Comparison of ENCODE assay signal across 1 cellular context in genomic region chr2:207633686-207634085, GRCh38.
TF ChIP-seq lines count a peak whose summit lies in the region.

No MANE protein-coding gene starts in this region.

TF ChIP-seq in IMR-90, 13 proteins besides CTCF, POLR2A, EP300 and RAD21 (continued from another document):
- TF ChIP-seq, protein P1, sequence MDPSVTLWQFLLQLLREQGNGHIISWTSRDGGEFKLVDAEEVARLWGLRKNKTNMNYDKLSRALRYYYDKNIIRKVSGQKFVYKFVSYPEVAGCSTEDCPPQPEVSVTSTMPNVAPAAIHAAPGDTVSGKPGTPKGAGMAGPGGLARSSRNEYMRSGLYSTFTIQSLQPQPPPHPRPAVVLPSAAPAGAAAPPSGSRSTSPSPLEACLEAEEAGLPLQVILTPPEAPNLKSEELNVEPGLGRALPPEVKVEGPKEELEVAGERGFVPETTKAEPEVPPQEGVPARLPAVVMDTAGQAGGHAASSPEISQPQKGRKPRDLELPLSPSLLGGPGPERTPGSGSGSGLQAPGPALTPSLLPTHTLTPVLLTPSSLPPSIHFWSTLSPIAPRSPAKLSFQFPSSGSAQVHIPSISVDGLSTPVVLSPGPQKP (IDR thresholded peaks at IDR 0.05; ENCODE audit: borderline replicate concordance, low read depth, low read length) = no peak
- TF ChIP-seq CEBPB (IDR thresholded peaks at IDR 0.05; ENCODE audit: low read depth, low read length) (no peak), SMC3 (IDR thresholded peaks at IDR 0.05; ENCODE audit: low read depth, low read length) (no peak), MAFK (IDR thresholded peaks at IDR 0.05; ENCODE audit: low read depth, low read length) (no peak)
- TF ChIP-seq, protein P2, sequence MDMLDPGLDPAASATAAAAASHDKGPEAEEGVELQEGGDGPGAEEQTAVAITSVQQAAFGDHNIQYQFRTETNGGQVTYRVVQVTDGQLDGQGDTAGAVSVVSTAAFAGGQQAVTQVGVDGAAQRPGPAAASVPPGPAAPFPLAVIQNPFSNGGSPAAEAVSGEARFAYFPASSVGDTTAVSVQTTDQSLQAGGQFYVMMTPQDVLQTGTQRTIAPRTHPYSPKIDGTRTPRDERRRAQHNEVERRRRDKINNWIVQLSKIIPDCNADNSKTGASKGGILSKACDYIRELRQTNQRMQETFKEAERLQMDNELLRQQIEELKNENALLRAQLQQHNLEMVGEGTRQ (IDR thresholded peaks at IDR 0.05; ENCODE audit: low read depth, low read length) = no peak
